In the genomic region with DNA sequence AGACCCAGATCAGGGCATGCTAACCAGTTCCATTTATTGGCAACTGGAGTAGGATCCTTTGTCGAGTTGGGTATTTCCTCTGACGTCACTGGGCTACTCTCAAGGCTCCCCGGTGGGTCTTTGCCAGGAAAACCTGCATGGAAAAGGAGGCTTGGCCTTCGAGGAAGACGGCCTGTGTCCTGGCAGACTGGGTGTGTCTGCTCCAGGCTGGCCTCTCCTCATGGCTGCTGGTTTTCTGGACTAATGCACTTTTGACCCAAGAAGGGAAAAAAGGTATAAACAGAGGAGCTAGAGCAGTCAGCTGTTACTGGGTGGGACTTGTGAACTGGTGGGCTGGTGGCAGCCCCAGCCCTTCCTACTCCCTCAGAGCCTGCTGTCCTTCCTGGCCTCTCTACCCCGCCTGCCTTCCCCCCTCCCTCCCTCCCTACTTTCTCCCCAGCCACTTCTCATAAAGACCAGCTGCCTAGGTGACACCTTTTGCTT, we compare ENCODE assay signal across 1 cellular context.
TF ChIP-seq lines count a peak whose summit lies in the region.

No MANE protein-coding gene starts in this region.

TF ChIP-seq in SK-N-SH treated with all-trans-retinoic acid at 6 μM for 48 hours, 23 proteins besides CTCF, POLR2A, EP300 and RAD21 (continued from another document):
- TF ChIP-seq, protein P1, sequence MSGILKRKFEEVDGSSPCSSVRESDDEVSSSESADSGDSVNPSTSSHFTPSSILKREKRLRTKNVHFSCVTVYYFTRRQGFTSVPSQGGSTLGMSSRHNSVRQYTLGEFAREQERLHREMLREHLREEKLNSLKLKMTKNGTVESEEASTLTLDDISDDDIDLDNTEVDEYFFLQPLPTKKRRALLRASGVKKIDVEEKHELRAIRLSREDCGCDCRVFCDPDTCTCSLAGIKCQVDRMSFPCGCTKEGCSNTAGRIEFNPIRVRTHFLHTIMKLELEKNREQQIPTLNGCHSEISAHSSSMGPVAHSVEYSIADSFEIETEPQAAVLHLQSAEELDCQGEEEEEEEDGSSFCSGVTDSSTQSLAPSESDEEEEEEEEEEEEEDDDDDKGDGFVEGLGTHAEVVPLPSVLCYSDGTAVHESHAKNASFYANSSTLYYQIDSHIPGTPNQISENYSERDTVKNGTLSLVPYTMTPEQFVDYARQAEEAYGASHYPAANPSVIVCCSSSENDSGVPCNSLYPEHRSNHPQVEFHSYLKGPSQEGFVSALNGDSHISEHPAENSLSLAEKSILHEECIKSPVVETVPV (CRISPR knock-in tag; IDR thresholded peaks at IDR 0.05), result no peak
